ENCODE assay signal across 8 cellular contexts in genomic region chr11:44861829-44862545, GRCh38.
DNase-seq lines count a peak whose midpoint lies in the region; ATAC-seq lines count a peak whose summit lies in the region.

No MANE protein-coding gene starts in this region.

- H3K4me1 Mint-ChIP-seq in T-helper 17 cell: peaks cover 50% of the 10 kb centered on the region

- peaks cover 3% of the 10 kb centered on the region for H3K36me3 Mint-ChIP-seq in T-helper 17 cell (ENCODE audit: low read depth)

- peak overlapping the region; percentile 95 for H3K27ac Mint-ChIP-seq in T-helper 17 cell

- DNase-seq in CMK (ENCODE audit: low read depth): peak; percentile 64
- peak; percentile 99 for DNase-seq in HS-27A (ENCODE audit: low read depth)
- DNase-seq in T-helper 17 cell: peak; percentile 32 to 62 (median 58)
- DNase-seq in amniotic stem cell (lab: John Stamatoyannopoulos, UW): peak; percentile 96
- peak; percentile 77 for DNase-seq in iPS DF 19.7 (ENCODE audit: low read depth, low spot score)
- peak; percentile 83 to 84 for DNase-seq in stimulated activated CD4-positive, alpha-beta T cell treated with anti-CD3 and anti-CD28 coated beads, Interleukin-15, amount 100 ng/mL, for 48 hours (ENCODE audit: low read depth in 2 of 2)
- DNase-seq in NCI-H2171 (lab: John Stamatoyannopoulos, UW): no peak

- no peaks in the 10 kb centered on the region for H3K27me3 Mint-ChIP-seq in T-helper 17 cell

- ATAC-seq in GM21447 (IDR thresholded peaks at IDR 0.05; ENCODE audit: unreplicated experiment): peak; percentile 99
- ATAC-seq in T-helper 17 cell: peak; percentile 97

- H3K9me3 ChIP-seq in T-helper 17 cell (ENCODE audit: control insufficient read depth, low read length, poor library complexity, severe bottlenecking): no peaks in the 10 kb centered on the region

- H3K4me3 Mint-ChIP-seq in T-helper 17 cell: peak overlapping the region; percentile 77
